Comparison of ENCODE assay signal across 21 cellular contexts in the genomic region with DNA sequence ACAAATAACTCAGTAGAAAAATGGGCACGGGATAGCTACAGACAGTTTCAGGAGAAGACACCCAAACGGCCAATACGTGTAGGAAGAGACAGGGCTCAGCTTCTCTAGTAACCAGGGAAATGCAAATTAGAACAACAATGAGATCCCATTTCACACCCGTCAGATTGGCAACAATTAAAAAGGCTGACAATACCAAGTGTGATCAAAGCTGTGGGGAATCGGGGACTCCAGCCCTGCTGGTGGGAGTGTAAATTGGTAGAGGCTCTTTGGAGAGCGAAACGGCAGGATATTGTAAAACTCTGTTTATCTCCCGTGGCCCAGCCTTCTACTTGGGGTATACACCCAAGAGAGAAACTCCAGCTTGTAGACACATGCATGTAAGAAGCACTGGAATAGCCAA. TPM values are rescaled to one million over a fixed set of nuclear protein-coding genes. Genes with fewer than 3 reads are reported as not detected.
DNase-seq lines count a peak whose midpoint lies in the region; ATAC-seq, FAIRE-seq and TF ChIP-seq lines count a peak whose summit lies in the region.
"Had no signal": no experiment of that assay in that cellular context is flagged by ENCODE, and none has a peak within 500 bp of the region (broad histone marks: within the 10 kb centered on the region; RNA-seq: fewer than 3 reads in every experiment).

No MANE protein-coding gene starts in this region.

- H3K4me3 ChIP-seq in H1 (ENCODE audit: extremely low read depth in 1 of 4, insufficient read depth in 2 of 4, low read depth in 3 of 4, low read length in 4 of 4): no peak overlapping the region
- H3K4me3 ChIP-seq in mesendoderm (ENCODE audit: low read length): no peak overlapping the region
- H3K4me3 ChIP-seq: A549, BLaER1 had no signal

- H4K5ac ChIP-seq in H1 (ENCODE audit: insufficient read length, low read depth, low read length) (no peak overlapping the region), mesendoderm (ENCODE audit: low read length) (no peak overlapping the region)

- no peak overlapping the region for H3K4me3 Mint-ChIP-seq in stimulated activated naive B cell treated with anti-CD40 and anti-IgM and Interleukin-4, amounts not matched to agents 10 μg/mL and 1 μg/mL and 100 μg/mL, for 72 hours
- H3K4me3 Mint-ChIP-seq: CD8-positive, alpha-beta T cell had no signal

- H3K27ac ChIP-seq in H1 (ENCODE audit: low read depth, low read length) (no peak overlapping the region), mesendoderm (ENCODE audit: low read depth, low read length) (no peak overlapping the region)
- H3K27ac ChIP-seq: A549, BLaER1, KMS-11 had no signal

- TF ChIP-seq RAD21 in H1 (IDR thresholded peaks at IDR 0.05 in 1 of 2, conservative IDR thresholded peaks at IDR 0.05 in 1 of 2; ENCODE audit: low read depth in 2 of 2, low read length in 2 of 2): no peak; a peak in 1 of 4 replicates

- DNase-seq in Ammon's horn (ENCODE audit: low spot score): peak; percentile 48
- DNase-seq in OCI-M1 (lab: John Stamatoyannopoulos, UW): peak; percentile 41
- no peak for DNase-seq in H1 (ENCODE audit: low read depth in 1 of 2, low spot score in 2 of 2)
- DNase-seq in mesendoderm: peak; percentile 76
- no peak for DNase-seq in NCI-H774 (lab: John Stamatoyannopoulos, UW)
- no peak for DNase-seq in stimulated activated naive B cell treated with anti-CD40 and anti-IgM and Interleukin-4, amounts not matched to agents 10 μg/mL and 1 μg/mL and 100 μg/mL, for 72 hours
- DNase-seq: Calu3; CD8-positive, alpha-beta T cell; EL; NCI-H187 treated with DMSO at 0.1 percent for 48 hours; NCI-H526 treated with DMSO at 0.1 percent for 48 hours; SHP77 treated with DMSO at 0.1 percent for 48 hours had no signal

- no peaks in the 10 kb centered on the region for H3K9me3 Mint-ChIP-seq in stimulated activated naive B cell treated with anti-CD40 and anti-IgM and Interleukin-4, amounts not matched to agents 10 μg/mL and 1 μg/mL and 100 μg/mL, for 72 hours
- H3K9me3 Mint-ChIP-seq: CD8-positive, alpha-beta T cell had no signal

- H3K18ac ChIP-seq in H1 (ENCODE audit: extremely low read depth, low read length) (no peak overlapping the region), mesendoderm (ENCODE audit: low read length) (no peak overlapping the region)

- H3K36me3 ChIP-seq in H1 (ENCODE audit: control insufficient read depth in 2 of 4, insufficient read depth in 4 of 4, low read length in 3 of 4) (no peaks in the 10 kb centered on the region), mesendoderm (ENCODE audit: control insufficient read depth, insufficient read depth, low read length) (no peaks in the 10 kb centered on the region)

- H3K4me1 Mint-ChIP-seq in stimulated activated naive B cell treated with anti-CD40 and anti-IgM and Interleukin-4, amounts not matched to agents 10 μg/mL and 1 μg/mL and 100 μg/mL, for 72 hours: no peaks in the 10 kb centered on the region

- no peaks in the 10 kb centered on the region; the same call in 1 of the 2 replicates for H3K23me2 ChIP-seq in H1 (ENCODE audit: low read depth, low read length)

- ATAC-seq in HG03025 (IDR thresholded peaks at IDR 0.05; ENCODE audit: low FRiP score, unreplicated experiment): no peak
- no peak for ATAC-seq in stimulated activated naive B cell treated with anti-CD40 and anti-IgM and Interleukin-4, amounts not matched to agents 10 μg/mL and 1 μg/mL and 100 μg/mL, for 72 hours (replicated peaks)
- no peak for ATAC-seq in GM18868 (IDR thresholded peaks at IDR 0.05; ENCODE audit: unreplicated experiment)
- ATAC-seq: A549; CD8-positive, alpha-beta T cell; SK-N-SH treated with all-trans-retinoic acid at 6 μM for 48 hours had no signal

- POLR2A ChIA-PET in H1 (lab: Charles Lee; ENCODE audit: partially characterized antibody): interaction anchor here (1.2 to 37.1 kb wide), 2 partner anchors 19 to 45 kb away, joined by 3 to 546 read pairs; partner anchors contain the start of genes GGT6 and MYBBP1A

- H2BK15ac ChIP-seq in H1 (ENCODE audit: low read length) (no peak overlapping the region), mesendoderm (replicated peaks; ENCODE audit: low read depth) (no peak overlapping the region)

- no peak overlapping the region for H3K27ac Mint-ChIP-seq in stimulated activated naive B cell treated with anti-CD40 and anti-IgM and Interleukin-4, amounts not matched to agents 10 μg/mL and 1 μg/mL and 100 μg/mL, for 72 hours
- H3K27ac Mint-ChIP-seq: CD8-positive, alpha-beta T cell had no signal

- H2BK20ac ChIP-seq in H1 (ENCODE audit: low read length): no peak overlapping the region

- H4K20me1 ChIP-seq in H1 (replicated peaks in 1 of 2; ENCODE audit: control insufficient read depth in 1 of 2, insufficient read depth in 2 of 2, low read length in 2 of 2): peaks cover 0 to 4% of the 10 kb centered on the region in 2 experiments
- H4K20me1 ChIP-seq: BLaER1 had no signal

- H3K14ac ChIP-seq in H1 (ENCODE audit: insufficient read length): no peak overlapping the region

- H3K36me3 Mint-ChIP-seq in stimulated activated naive B cell treated with anti-CD40 and anti-IgM and Interleukin-4, amounts not matched to agents 10 μg/mL and 1 μg/mL and 100 μg/mL, for 72 hours: no peaks in the 10 kb centered on the region
- H3K36me3 Mint-ChIP-seq: CD8-positive, alpha-beta T cell had no signal

- H3K56ac ChIP-seq in H1 (replicated peaks; ENCODE audit: insufficient read length, low read depth, low read length) (no peak overlapping the region), mesendoderm (ENCODE audit: low read length) (no peak overlapping the region)

- no peak overlapping the region for H4K8ac ChIP-seq in H1 (ENCODE audit: extremely low read depth, insufficient read depth, low read length)
- H4K8ac ChIP-seq in mesendoderm (ENCODE audit: low read depth, low read length): no peak overlapping the region

- H2BK5ac ChIP-seq in H1 (ENCODE audit: low read depth, low read length): no peak overlapping the region
- no peak overlapping the region for H2BK5ac ChIP-seq in mesendoderm (ENCODE audit: low read length)

- H3K27me3 ChIP-seq in H1 (replicated peaks in 1 of 4; ENCODE audit: control insufficient read depth in 3 of 4, extremely low read depth in 1 of 4, insufficient read depth in 3 of 4, low read length in 3 of 4): peaks cover 0 to 35% (median 27%) of the 10 kb centered on the region in 4 experiments; a peak in 6 of 7 replicates
- H3K27me3 ChIP-seq in mesendoderm (ENCODE audit: insufficient read depth, low read length, poor library complexity): no peaks in the 10 kb centered on the region
- H3K27me3 ChIP-seq: BLaER1 had no signal

- no peak overlapping the region for H3K23ac ChIP-seq in H1 (ENCODE audit: insufficient read length)
- H3K23ac ChIP-seq in mesendoderm (ENCODE audit: low read length): no peak overlapping the region

- H3K4me2 ChIP-seq in H1 (ENCODE audit: insufficient read depth in 1 of 2, low read depth in 2 of 2, low read length in 2 of 2) (no peak overlapping the region), mesendoderm (ENCODE audit: low read length) (no peak overlapping the region)
- H3K4me2 ChIP-seq: A549, KMS-11 had no signal

- no peak overlapping the region for H2AFZ ChIP-seq in H1 (ENCODE audit: low read length)

- no peak for TF ChIP-seq POLR2A in H1 (IDR thresholded peaks at IDR 0.05; ENCODE audit: control extremely low read depth in 1 of 2, low read depth in 2 of 2, low read length in 2 of 2)

- H3K9ac ChIP-seq in H1 (replicated peaks in 1 of 4; ENCODE audit: extremely low read depth in 1 of 4, low read depth in 3 of 4, low read length in 3 of 4) (no peak overlapping the region), mesendoderm (ENCODE audit: low read length) (no peak overlapping the region)
- H3K9ac ChIP-seq: BLaER1, KMS-11 had no signal

- no peaks in the 10 kb centered on the region for H3K9me3 ChIP-seq in H1 (ENCODE audit: insufficient read depth in 2 of 2, low read depth in 1 of 2, low read length in 1 of 2)
- H3K9me3 ChIP-seq: A549, BLaER1 had no signal

- H3K79me2 ChIP-seq in H1 (ENCODE audit: control insufficient read depth in 1 of 2, insufficient read depth in 2 of 2, low read length in 2 of 2) (no peaks in the 10 kb centered on the region), mesendoderm (ENCODE audit: control insufficient read depth, insufficient read depth, low read length) (no peaks in the 10 kb centered on the region)

- H2BK120ac ChIP-seq in H1 (replicated peaks; ENCODE audit: low read depth, low read length): no peak overlapping the region
- H2BK120ac ChIP-seq in mesendoderm (ENCODE audit: low read depth, low read length): no peak overlapping the region

- H2AK5ac ChIP-seq in H1 (ENCODE audit: low read depth, low read length) (no peak overlapping the region), mesendoderm (ENCODE audit: low read length) (no peak overlapping the region)

- no peak for FAIRE-seq in H1 (lab: Jason Lieb, UNC)
- FAIRE-seq: A549, GM12891 had no signal

- H3K4me1 ChIP-seq in H1 (replicated peaks in 1 of 4; ENCODE audit: control insufficient read depth in 3 of 4, insufficient read depth in 4 of 4, low read length in 3 of 4) (no peaks in the 10 kb centered on the region; a peak in 1 of 7 replicates), mesendoderm (ENCODE audit: control insufficient read depth, low read depth, low read length) (no peaks in the 10 kb centered on the region)
- H3K4me1 ChIP-seq: A549 had no signal

- H3K4ac ChIP-seq in H1 (replicated peaks; ENCODE audit: insufficient read length, low read depth, low read length) (no peak overlapping the region), mesendoderm (ENCODE audit: low read depth, low read length) (no peak overlapping the region)

- H4K91ac ChIP-seq in H1 (replicated peaks; ENCODE audit: insufficient read length, low read length): no peak overlapping the region

- H3K79me1 ChIP-seq in H1 (ENCODE audit: low read depth, low read length): no peaks in the 10 kb centered on the region
- no peaks in the 10 kb centered on the region for H3K79me1 ChIP-seq in mesendoderm (ENCODE audit: low read length)

- 63% methylated on average over 8 of the region's 8 CpGs; no CpG with 5 or more reads in 1 of the 2 experiments for WGBS in H1 (ENCODE audit: extremely low coverage in 1 of 2, insufficient coverage in 1 of 2, insufficient read length in 1 of 2, insufficient replicate concordance in 2 of 2, low coverage in 1 of 2, low lambda C conversion rate in 2 of 2, missing lambda C conversion rate in 1 of 2), 2 experiments
- WGBS in mesendoderm (ENCODE audit: extremely low coverage, insufficient coverage, low lambda C conversion rate): no CpG with 5 or more reads among the region's 8 CpGs

- CTCF ChIA-PET in H1 (lab: Charles Lee; ENCODE audit: partially characterized antibody): interaction anchor here (0.6 to 1.0 kb wide), 4 partner anchors 8 to 73 kb away, joined by 3 read pairs; no protein-coding TSS in a partner anchor

- no peak overlapping the region for H2BK12ac ChIP-seq in H1 (ENCODE audit: low read depth, low read length)

- no peak for TF ChIP-seq EP300 in H1 (IDR thresholded peaks at IDR 0.05; ENCODE audit: borderline replicate concordance in 1 of 2, low read depth in 2 of 2, low read length in 2 of 2)

- peaks cover 22% of the 10 kb centered on the region in 2 donors for H3K27me3 Mint-ChIP-seq in stimulated activated naive B cell treated with anti-CD40 and anti-IgM and Interleukin-4, amounts not matched to agents 10 μg/mL and 1 μg/mL and 100 μg/mL, for 72 hours

- no peak for TF ChIP-seq CTCF in H1 (IDR thresholded peaks at IDR 0.05; ENCODE audit: control extremely low read depth in 1 of 3, insufficient read depth in 1 of 3, low read depth in 1 of 3, low read length in 3 of 3)

RNA-seq across cellular contexts. Expression of gene MYBBP1A, which starts 27.6 kb away (rescaled TPM):
- total RNA-seq in H1 (2021; fragmentation: NEBNext Ultra II Directional; extraction: Animal tissue kit (Norgen Biotek cat#: 25700)): 151 and 153 TPM in 2 replicates
- polyA plus RNA-seq in H1 (2011; rRNA removed): 46.8 and 79.9 TPM in 2 replicates
- 58.4 TPM for polyA plus RNA-seq in H1 (2011; cell fraction: cytosol; rRNA removed)
- 266 TPM for polyA plus RNA-seq in H1 (2011; cell fraction: nucleus; rRNA removed)
- 98.7 to 125 TPM (median 120 TPM) in 4 replicates for polyA plus RNA-seq in H1 (2012, experiment 1 of 2)
- 114 TPM for polyA plus RNA-seq in H1 (2012, experiment 2 of 2)
- polyA plus RNA-seq in H1 (2013, experiment 1 of 2): 74.0 TPM
- polyA plus RNA-seq in H1 (2013, experiment 2 of 2): 63.6 TPM
- polyA minus RNA-seq in H1 (2011; rRNA and poly(A)+ RNA removed): 87.5 and 109 TPM in 2 replicates
- 88.4 TPM for polyA minus RNA-seq in H1 (2011; cell fraction: cytosol; rRNA and poly(A)+ RNA removed)
- polyA minus RNA-seq in H1 (2011; cell fraction: nucleus; rRNA and poly(A)+ RNA removed): 116 TPM
- polyA plus RNA-seq in mesendoderm (2013, experiment 1 of 2): 74.9 TPM
- 78.6 TPM for polyA plus RNA-seq in mesendoderm (2013, experiment 2 of 2)

RNA-seq across cellular contexts. Expression of gene SPNS2, which starts 28.9 kb away (rescaled TPM):
- total RNA-seq in H1 (2021; fragmentation: NEBNext Ultra II Directional; extraction: Animal tissue kit (Norgen Biotek cat#: 25700)): 0.98 and 1.5 TPM in 2 replicates
- polyA plus RNA-seq in H1 (2011; rRNA removed): 1.2 and 1.9 TPM in 2 replicates
- 1.5 TPM for polyA plus RNA-seq in H1 (2011; cell fraction: cytosol; rRNA removed)
- 2.6 TPM for polyA plus RNA-seq in H1 (2011; cell fraction: nucleus; rRNA removed)
- polyA plus RNA-seq in H1 (2012, experiment 1 of 2): 0.51 to 1.6 TPM (median 1.4 TPM) in 4 replicates
- 1.4 TPM for polyA plus RNA-seq in H1 (2012, experiment 2 of 2)
- 0.77 TPM for polyA plus RNA-seq in H1 (2013, experiment 1 of 2)
- polyA plus RNA-seq in H1 (2013, experiment 2 of 2): 0.83 TPM
- polyA minus RNA-seq in H1 (2011; rRNA and poly(A)+ RNA removed): 0.35 and 1.6 TPM in 2 replicates
- 0.59 TPM for polyA minus RNA-seq in H1 (2011; cell fraction: cytosol; rRNA and poly(A)+ RNA removed)
- 1.5 TPM for polyA minus RNA-seq in H1 (2011; cell fraction: nucleus; rRNA and poly(A)+ RNA removed)
- 0.24 TPM for polyA plus RNA-seq in mesendoderm (2013, experiment 1 of 2)
- 0.15 TPM for polyA plus RNA-seq in mesendoderm (2013, experiment 2 of 2)

RNA-seq across cellular contexts. Expression of gene GGT6, which starts 32.8 kb away (rescaled TPM):
- not detected in 2 replicates for total RNA-seq in H1 (2021; fragmentation: NEBNext Ultra II Directional; extraction: Animal tissue kit (Norgen Biotek cat#: 25700))
- polyA plus RNA-seq in H1 (2011; rRNA removed): 0.18 and 0.30 TPM in 2 replicates
- 0.16 TPM for polyA plus RNA-seq in H1 (2011; cell fraction: cytosol; rRNA removed)
- polyA plus RNA-seq in H1 (2011; cell fraction: nucleus; rRNA removed): 0.04 TPM
- polyA plus RNA-seq in H1 (2012, experiment 1 of 2): 0.11 to 0.15 TPM in 2 of 4 replicates, not detected in the others
- polyA plus RNA-seq in H1 (2012, experiment 2 of 2): not detected
- 0.02 TPM for polyA plus RNA-seq in H1 (2013, experiment 1 of 2)
- 0.07 TPM for polyA plus RNA-seq in H1 (2013, experiment 2 of 2)
- 0.09 TPM in 1 of 2 replicates, not detected in the other for polyA minus RNA-seq in H1 (2011; rRNA and poly(A)+ RNA removed)
- not detected for polyA minus RNA-seq in H1 (2011; cell fraction: cytosol; rRNA and poly(A)+ RNA removed)
- 0.90 TPM for polyA minus RNA-seq in H1 (2011; cell fraction: nucleus; rRNA and poly(A)+ RNA removed)
- 0.06 TPM for polyA plus RNA-seq in mesendoderm (2013, experiment 1 of 2)
- polyA plus RNA-seq in mesendoderm (2013, experiment 2 of 2): 0.04 TPM
- total RNA-seq: CD8-positive, alpha-beta T cell; H4; HT1080 had no signal
- polyA plus RNA-seq: A549 had no signal

RNA-seq across cellular contexts. Expression of gene SMTNL2, which starts 56.8 kb away (rescaled TPM):
- 3.7 and 4.5 TPM in 2 replicates for total RNA-seq in H1 (2021; fragmentation: NEBNext Ultra II Directional; extraction: Animal tissue kit (Norgen Biotek cat#: 25700))
- polyA plus RNA-seq in H1 (2011; rRNA removed): 3.6 and 4.6 TPM in 2 replicates
- 3.4 TPM for polyA plus RNA-seq in H1 (2011; cell fraction: cytosol; rRNA removed)
- 4.5 TPM for polyA plus RNA-seq in H1 (2011; cell fraction: nucleus; rRNA removed)
- 3.3 to 6.3 TPM (median 4.1 TPM) in 4 replicates for polyA plus RNA-seq in H1 (2012, experiment 1 of 2)
- polyA plus RNA-seq in H1 (2012, experiment 2 of 2): 4.5 TPM
- polyA plus RNA-seq in H1 (2013, experiment 1 of 2): 2.9 TPM
- polyA plus RNA-seq in H1 (2013, experiment 2 of 2): 2.2 TPM
- 3.0 and 3.1 TPM in 2 replicates for polyA minus RNA-seq in H1 (2011; rRNA and poly(A)+ RNA removed)
- 4.0 TPM for polyA minus RNA-seq in H1 (2011; cell fraction: cytosol; rRNA and poly(A)+ RNA removed)
- 2.3 TPM for polyA minus RNA-seq in H1 (2011; cell fraction: nucleus; rRNA and poly(A)+ RNA removed)
- 0.73 TPM for polyA plus RNA-seq in mesendoderm (2013, experiment 1 of 2)
- 0.60 TPM for polyA plus RNA-seq in mesendoderm (2013, experiment 2 of 2)
- total RNA-seq: Calu3; CD8-positive, alpha-beta T cell; HT1080 had no signal

Comparison
In these comparisons a context has a peak if more than half of its experiments do, and no peak if none do; other contexts are left out.
1. DNase-seq: peak in Ammon's horn (single experiment), OCI-M1 (single experiment) and mesendoderm (single experiment); none in H1 (0 of 2), NCI-H774 (single experiment) and stimulated activated naive B cell treated with anti-CD40 and anti-IgM and Interleukin-4, amounts not matched to agents 10 μg/mL and 1 μg/mL and 100 μg/mL, for 72 hours (single experiment).